8 cellular contexts compared by ENCODE assay signal in the genomic region with DNA sequence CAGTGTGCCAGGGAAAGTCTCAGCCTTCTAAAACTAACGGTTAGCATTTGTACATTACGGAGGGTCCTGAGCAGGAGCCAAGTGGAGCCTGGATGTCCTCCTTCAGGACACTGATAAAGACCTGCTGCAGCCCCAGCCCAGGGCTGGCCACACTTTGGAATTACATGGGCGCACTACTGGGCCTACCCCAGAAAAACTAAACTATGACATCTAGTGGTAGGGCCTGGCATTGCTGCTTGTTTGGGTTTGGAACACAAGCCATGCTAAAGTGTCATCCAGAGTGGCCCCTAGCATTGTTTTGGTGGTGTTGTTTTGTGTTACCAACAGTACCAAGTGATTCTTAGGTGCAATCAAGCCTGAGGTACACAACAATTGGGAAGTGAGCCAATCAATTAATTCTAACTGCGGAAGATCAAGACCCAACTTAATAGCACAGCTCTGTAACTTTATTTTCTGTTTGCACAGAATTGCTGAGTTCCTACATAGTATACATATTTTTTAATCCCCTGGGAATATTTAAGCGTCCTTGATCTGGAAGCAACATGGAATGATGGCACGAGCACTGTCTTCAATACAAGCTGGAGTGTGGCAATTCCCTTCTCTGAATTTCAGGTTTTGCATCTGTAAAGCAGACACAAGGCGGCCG.
DNase-seq lines count a peak whose midpoint lies in the region; ATAC-seq and TF ChIP-seq lines count a peak whose summit lies in the region.

No MANE protein-coding gene starts in this region.

- DNase-seq in A673 (ENCODE audit: low spot score) (peak; percentile 30), GDM1 (lab: John Stamatoyannopoulos, UW) (peak; percentile 4), M059J (ENCODE audit: low read depth) (peak; percentile 18), fibroblast of villous mesenchyme (ENCODE audit: low read depth) (peak; percentile 30)
- DNase-seq in activated CD4-positive, alpha-beta T cell treated with anti-CD3 and anti-CD28 coated beads, Interleukin-2, amount 50 U/mL, for 1 hour, result peak; percentile 2
- no peak for DNase-seq in stimulated activated naive CD4-positive, alpha-beta T cell (lab: John Stamatoyannopoulos, UW)

- H3F3A ChIP-seq in neural cell (ENCODE audit: insufficient read depth, low read length, poor library complexity, severe bottlenecking), result no peaks in the 10 kb centered on the region

- H3K4me2 ChIP-seq in neural cell (ENCODE audit: low read length), result no peak overlapping the region

- ATAC-seq in HG02981 (IDR thresholded peaks at IDR 0.05; ENCODE audit: unreplicated experiment), result no peak

- CTCF ChIA-PET in A673 (lab: Charles Lee), result no interaction called here

- no peaks in the 10 kb centered on the region for H3K79me2 ChIP-seq in neural cell (replicated peaks; ENCODE audit: insufficient read depth, low read length)

- no peaks in the 10 kb centered on the region for H3K36me3 ChIP-seq in A673 (ENCODE audit: insufficient read depth, low read length, poor library complexity, severe bottlenecking)
- H3K36me3 ChIP-seq in neural cell (ENCODE audit: insufficient read depth, low read length), result no peaks in the 10 kb centered on the region

- no peak for TF ChIP-seq RAD21 in neural cell (conservative IDR thresholded peaks at IDR 0.05)

- no peak overlapping the region for H3K9ac ChIP-seq in neural cell (ENCODE audit: low read length)

- H3K27ac ChIP-seq in A673 (ENCODE audit: low read depth, low read length, poor library complexity, severe bottlenecking) (no peak overlapping the region), neural cell (ENCODE audit: low read length) (no peak overlapping the region)

- H3K9me2 ChIP-seq in neural cell (ENCODE audit: insufficient read depth, low read length), result no peaks in the 10 kb centered on the region

- no peak for TF ChIP-seq EP300 in neural cell (conservative IDR thresholded peaks at IDR 0.05; ENCODE audit: poor library complexity, severe bottlenecking)

- H3K9me3 ChIP-seq in A673 (ENCODE audit: low read depth, low read length, poor library complexity, severe bottlenecking) (peaks cover 6% of the 10 kb centered on the region), neural cell (ENCODE audit: low read length) (no peaks in the 10 kb centered on the region)

- no peaks in the 10 kb centered on the region for H3K4me1 ChIP-seq in A673 (ENCODE audit: insufficient read depth, low read length, poor library complexity, severe bottlenecking)

- H3K27me3 ChIP-seq in A673 (replicated peaks; ENCODE audit: insufficient read depth, low read depth, low read length, poor library complexity) (no peaks in the 10 kb centered on the region), neural cell (ENCODE audit: insufficient read depth, low read depth, low read length) (no peaks in the 10 kb centered on the region)

- peak; percentile 64 for TF ChIP-seq CTCF in A673 (conservative IDR thresholded peaks at IDR 0.05; ENCODE audit: low read depth, low read length)
- peak; percentile 68 for TF ChIP-seq CTCF in fibroblast of villous mesenchyme (IDR thresholded peaks at IDR 0.05; ENCODE audit: insufficient read depth, low read depth, low read length)
- TF ChIP-seq CTCF in neural cell (IDR thresholded peaks at IDR 0.05; ENCODE audit: poor library complexity, severe bottlenecking), result peak; percentile 47

- no TSS peak for BruUV-seq in A673 (replicated peaks; lab: Mats Ljungman, UMichigan)

- POLR2A ChIA-PET in A673 (lab: Charles Lee; ENCODE audit: low non-redundant PET), result no interaction called here

- H3K4me3 ChIP-seq in A673 (ENCODE audit: low read depth, low read length, poor library complexity, severe bottlenecking), result no peak overlapping the region
- H3K4me3 ChIP-seq in fibroblast of villous mesenchyme (ENCODE audit: low read depth, low read length), result no peak overlapping the region
- H3K4me3 ChIP-seq in neural cell (ENCODE audit: low read length), result no peak overlapping the region

- no peaks in the 10 kb centered on the region for H4K20me1 ChIP-seq in neural cell (ENCODE audit: insufficient read depth)

- H2AFZ ChIP-seq in neural cell (ENCODE audit: low read depth, low read length), result no peak overlapping the region

- intact Hi-C loops in A673 (cut with micrococcal nuclease; ENCODE audit: unreplicated experiment), result no loop called here

TF ChIP-seq in neural cell, 6 proteins besides CTCF, POLR2A, EP300 and RAD21:
- no peak for TF ChIP-seq POLR2AphosphoS5 (IDR thresholded peaks at IDR 0.05)
- no peak for TF ChIP-seq TAF1 (IDR thresholded peaks at IDR 0.05; ENCODE audit: low read depth)
- TF ChIP-seq EZH2 (IDR thresholded peaks at IDR 0.05; ENCODE audit: borderline replicate concordance, insufficient read depth, low read length, poor library complexity, severe bottlenecking), result no peak
- no peak for TF ChIP-seq MXI1 (conservative IDR thresholded peaks at IDR 0.05; ENCODE audit: poor library complexity, severe bottlenecking)
- no peak for TF ChIP-seq SMC3 (conservative IDR thresholded peaks at IDR 0.05; ENCODE audit: poor library complexity)
- no peak for TF ChIP-seq REST (IDR thresholded peaks at IDR 0.05; ENCODE audit: borderline replicate concordance)

Comparison
In these comparisons a context has a peak if more than half of its experiments do, and no peak if none do; other contexts are left out.
1. DNase-seq: peak in A673 (single experiment), GDM1 (single experiment), M059J (single experiment), activated CD4-positive, alpha-beta T cell treated with anti-CD3 and anti-CD28 coated beads, Interleukin-2, amount 50 U/mL, for 1 hour (single experiment) and fibroblast of villous mesenchyme (single experiment); none in stimulated activated naive CD4-positive, alpha-beta T cell (0 of 6).
2. Peak in every context shown above with its lines, with median percentiles within 50 percentile points of each other: CTCF ChIP-seq.